Comparison of ENCODE assay signal across 8 cellular contexts in genomic region chr3:114362815-114363214, GRCh38.
DNase-seq lines count a peak whose midpoint lies in the region; ATAC-seq and TF ChIP-seq lines count a peak whose summit lies in the region.

No MANE protein-coding gene starts in this region.

- ATAC-seq in GM21786 (IDR thresholded peaks at IDR 0.05; ENCODE audit: unreplicated experiment) (peak; percentile 48), SK-N-SH treated with all-trans-retinoic acid at 6 μM for 48 hours (peak; percentile 85), GM21737 (IDR thresholded peaks at IDR 0.05; ENCODE audit: unreplicated experiment) (no peak), GM19035 (IDR thresholded peaks at IDR 0.05; ENCODE audit: unreplicated experiment) (no peak)

- H3K27ac ChIP-seq in skeletal muscle tissue (ENCODE audit: low read depth, low read length) = peak overlapping the region; percentile 37

- peak; percentile 12 for DNase-seq in DMS114 treated with DMSO at 0.1 percent for 48 hours (lab: John Stamatoyannopoulos, UW; ENCODE audit: unreplicated experiment)
- peak; percentile 20 to 65 for DNase-seq in foreskin fibroblast
- no peak for DNase-seq in HPDE6-E6E7 (ENCODE audit: extremely low spot score)

- no peak overlapping the region for H3K4me3 ChIP-seq in foreskin fibroblast (ENCODE audit: low read depth in 1 of 2, low read length in 2 of 2)
- H3K4me3 ChIP-seq in skeletal muscle tissue (ENCODE audit: low read length in 3 of 3) = no peak overlapping the region

- no peaks in the 10 kb centered on the region for H3K36me3 ChIP-seq in skeletal muscle tissue (ENCODE audit: control insufficient read depth in 3 of 3, insufficient read depth in 3 of 3, low read length in 3 of 3)

- TF ChIP-seq CTCF in foreskin fibroblast (IDR thresholded peaks at IDR 0.05; ENCODE audit: low read depth, low read length) = peak; percentile 26

- no peaks in the 10 kb centered on the region for H3K27me3 ChIP-seq in skeletal muscle tissue (ENCODE audit: control insufficient read depth in 3 of 3, insufficient read depth in 3 of 3, low read length in 3 of 3)

- H3K9me3 ChIP-seq in skeletal muscle tissue (ENCODE audit: control insufficient read depth in 3 of 3, low read length in 3 of 3) = no peaks in the 10 kb centered on the region

- H3K4me1 ChIP-seq in skeletal muscle tissue (ENCODE audit: control insufficient read depth in 3 of 3, insufficient read depth in 3 of 3, low read length in 3 of 3) = peaks cover 16 to 31% (median 25%) of the 10 kb centered on the region in 3 donors

- no peak overlapping the region for H3K9ac ChIP-seq in skeletal muscle tissue (ENCODE audit: low read depth in 1 of 3, low read length in 3 of 3)

TF ChIP-seq in SK-N-SH treated with all-trans-retinoic acid at 6 μM for 48 hours, 23 proteins besides CTCF, POLR2A, EP300 and RAD21:
- TF ChIP-seq ZC3H10 (CRISPR knock-in tag; IDR thresholded peaks at IDR 0.05) = no peak
- TF ChIP-seq ESRRG (CRISPR knock-in tag; IDR thresholded peaks at IDR 0.05) = no peak
- TF ChIP-seq CSRNP3 (CRISPR knock-in tag; IDR thresholded peaks at IDR 0.05) = no peak
- no peak for TF ChIP-seq ARNTL (CRISPR knock-in tag; IDR thresholded peaks at IDR 0.05; ENCODE audit: borderline replicate concordance, low read depth)

Comparison
In these comparisons a context has a peak if more than half of its experiments do, and no peak if none do; other contexts are left out.
1. ATAC-seq: peak in GM21786 (single experiment) and SK-N-SH treated with all-trans-retinoic acid at 6 μM for 48 hours (single experiment); none in GM21737 (single experiment) and GM19035 (single experiment).